Comparison of ENCODE assay signal across 15 cellular contexts in the genomic region with DNA sequence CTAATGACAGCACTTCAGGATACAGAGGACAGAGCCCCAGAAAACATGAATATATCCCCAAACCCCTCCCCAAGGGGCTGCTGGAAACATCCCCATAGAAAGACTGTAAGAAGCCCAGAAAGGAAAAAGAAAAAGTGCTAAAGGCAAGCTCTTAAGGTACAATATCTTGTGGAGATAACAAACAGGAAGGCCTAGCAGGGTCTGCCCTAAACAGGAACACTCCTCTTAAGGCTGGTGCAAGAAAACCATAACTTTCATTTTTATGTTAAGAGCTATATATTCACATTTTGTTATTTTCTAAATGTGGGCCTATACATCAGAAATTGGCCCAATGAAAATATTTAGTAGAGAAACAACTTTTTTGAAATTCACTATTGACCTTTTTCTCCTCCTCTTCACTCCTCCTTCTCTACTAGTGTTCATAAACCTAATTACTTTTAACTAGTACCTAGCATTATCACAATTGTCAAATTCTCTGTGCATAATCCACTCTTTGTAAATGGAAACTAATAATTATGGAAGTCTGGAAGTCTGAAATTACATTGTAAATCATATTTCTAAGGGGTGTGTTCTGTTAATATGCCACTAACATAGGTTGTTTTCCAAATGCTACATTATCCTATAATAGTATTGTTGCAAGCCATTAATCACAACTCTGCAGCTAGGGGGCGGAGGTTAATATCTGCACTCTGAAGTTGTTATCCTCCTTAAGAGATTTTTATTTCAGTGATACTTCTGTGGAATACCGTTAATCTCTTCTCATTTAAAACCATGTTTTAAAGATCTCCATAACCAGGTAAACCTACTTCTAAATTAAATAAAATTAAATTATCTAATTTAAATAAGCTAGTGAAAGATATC. TPM values are rescaled to one million over a fixed set of nuclear protein-coding genes. Genes with fewer than 3 reads are reported as not detected.
DNase-seq lines count a peak whose midpoint lies in the region; FAIRE-seq and TF ChIP-seq lines count a peak whose summit lies in the region.
"Had no signal": no experiment of that assay in that cellular context is flagged by ENCODE, and none has a peak within 500 bp of the region (broad histone marks: within the 10 kb centered on the region; RNA-seq: fewer than 3 reads in every experiment).

No MANE protein-coding gene starts in this region.

- no peak for TF ChIP-seq POLR2A in NB4 (IDR thresholded peaks at IDR 0.05; ENCODE audit: extremely low read depth, insufficient read length)
- TF ChIP-seq POLR2A in thyroid gland (IDR thresholded peaks at IDR 0.05), result no peak

- peaks cover 3% of the 10 kb centered on the region for H3K36me3 Mint-ChIP-seq in activated naive CD4-positive, alpha-beta T cell treated with anti-CD3 and anti-CD28 coated beads, Interleukin-2, amount 10 ng/mL, durations not matched to agents 7 days and 5 days
- no peaks in the 10 kb centered on the region for H3K36me3 Mint-ChIP-seq in astrocyte (ENCODE audit: low read depth, unreplicated experiment)
- H3K36me3 Mint-ChIP-seq: neural progenitor cell had no signal

- H3K4me1 ChIP-seq in astrocyte (ENCODE audit: insufficient read depth, low read length) (no peaks in the 10 kb centered on the region), thyroid gland (no peaks in the 10 kb centered on the region)
- H3K4me1 ChIP-seq: heart right ventricle, left ventricle myocardium inferior had no signal

- TF ChIP-seq CTCF in NB4 (IDR thresholded peaks at IDR 0.05; ENCODE audit: low read depth, low read length) (peak; percentile 10), astrocyte (IDR thresholded peaks at IDR 0.05; ENCODE audit: insufficient read depth, low read depth, low read length) (no peak), retinal pigment epithelial cell (conservative IDR thresholded peaks at IDR 0.05; ENCODE audit: low read depth, low read length) (peak; percentile 18), thyroid gland (IDR thresholded peaks at IDR 0.05) (no peak)

- no peak overlapping the region for H3K4me3 ChIP-seq in NB4 (ENCODE audit: low read depth, low read length)
- no peak overlapping the region for H3K4me3 ChIP-seq in astrocyte (ENCODE audit: insufficient read depth, low read depth, low read length)
- H3K4me3 ChIP-seq in retinal pigment epithelial cell (ENCODE audit: low read length), result no peak overlapping the region
- H3K4me3 ChIP-seq in thyroid gland (replicated peaks in 1 of 3), result no peak overlapping the region
- H3K4me3 ChIP-seq: heart right ventricle, left ventricle myocardium inferior, neural progenitor cell had no signal

- peaks cover 12% of the 10 kb centered on the region for H4K20me1 ChIP-seq in astrocyte (ENCODE audit: insufficient read depth, low read length)

- H3K27me3 ChIP-seq in astrocyte (ENCODE audit: insufficient read depth, low read length) (no peaks in the 10 kb centered on the region), thyroid gland (no peaks in the 10 kb centered on the region)
- H3K27me3 ChIP-seq: neural progenitor cell had no signal

- no peak overlapping the region for H3K9ac ChIP-seq in astrocyte (ENCODE audit: low read length)
- H3K9ac ChIP-seq: neural progenitor cell had no signal

- H3K9me3 Mint-ChIP-seq in activated naive CD4-positive, alpha-beta T cell treated with anti-CD3 and anti-CD28 coated beads, Interleukin-2, amount 10 ng/mL, durations not matched to agents 7 days and 5 days, result no peaks in the 10 kb centered on the region
- no peaks in the 10 kb centered on the region for H3K9me3 Mint-ChIP-seq in astrocyte (ENCODE audit: unreplicated experiment)

- H3K79me2 ChIP-seq in astrocyte (ENCODE audit: insufficient read depth, low read length), result peaks cover 17% of the 10 kb centered on the region

- no peak for DNase-seq in activated naive CD4-positive, alpha-beta T cell treated with anti-CD3 and anti-CD28 coated beads, Interleukin-2, amount 10 ng/mL, durations not matched to agents 7 days and 5 days
- no peak for DNase-seq in activated naive CD4-positive, alpha-beta T cell treated with anti-CD3 and anti-CD28 coated beads, Interleukin-2, amount 50 U/mL, for 16 hours
- DNase-seq in NB4 (ENCODE audit: low read depth) (no peak), astrocyte (ENCODE audit: low read depth) (no peak), retinal pigment epithelial cell (ENCODE audit: low read depth) (no peak), AG20443 (ENCODE audit: low spot score) (no peak), NCI-H2171 (lab: John Stamatoyannopoulos, UW) (no peak), thyroid gland (no peak)
- DNase-seq: C1 segment of cervical spinal cord, HCEC 1CT, heart right ventricle, left ventricle myocardium inferior, NCI-H524 treated with DMSO at 0.1 percent for 48 hours, substantia nigra had no signal

- H3K4me1 Mint-ChIP-seq in activated naive CD4-positive, alpha-beta T cell treated with anti-CD3 and anti-CD28 coated beads, Interleukin-2, amount 10 ng/mL, durations not matched to agents 7 days and 5 days, result peaks cover 21% of the 10 kb centered on the region
- H3K4me1 Mint-ChIP-seq in astrocyte (ENCODE audit: low read depth, unreplicated experiment), result no peaks in the 10 kb centered on the region
- H3K4me1 Mint-ChIP-seq: neural progenitor cell had no signal

- no peaks in the 10 kb centered on the region for H3K27me3 Mint-ChIP-seq in activated naive CD4-positive, alpha-beta T cell treated with anti-CD3 and anti-CD28 coated beads, Interleukin-2, amount 10 ng/mL, durations not matched to agents 7 days and 5 days
- no peaks in the 10 kb centered on the region for H3K27me3 Mint-ChIP-seq in astrocyte (ENCODE audit: low read depth, unreplicated experiment)

- H3K4me2 ChIP-seq in astrocyte (ENCODE audit: low read length), result no peak overlapping the region
- H3K4me2 ChIP-seq: neural progenitor cell had no signal

- H3K27ac Mint-ChIP-seq in activated naive CD4-positive, alpha-beta T cell treated with anti-CD3 and anti-CD28 coated beads, Interleukin-2, amount 10 ng/mL, durations not matched to agents 7 days and 5 days, result peak overlapping the region; percentile 82
- H3K27ac Mint-ChIP-seq in astrocyte (ENCODE audit: unreplicated experiment), result no peak overlapping the region
- H3K27ac Mint-ChIP-seq: neural progenitor cell had no signal

- intact Hi-C loops in thyroid gland (cut with DNase I), result no loop called here

- CTCF ChIA-PET in activated naive CD4-positive, alpha-beta T cell treated with anti-CD3 and anti-CD28 coated beads, Interleukin-2, amount 10 ng/mL, durations not matched to agents 7 days and 5 days (lab: Charles Lee), result no interaction called here

- H3K9me3 ChIP-seq in astrocyte (ENCODE audit: insufficient read depth, low read depth, low read length) (no peaks in the 10 kb centered on the region), thyroid gland (no peaks in the 10 kb centered on the region)
- H3K9me3 ChIP-seq: heart right ventricle, left ventricle myocardium inferior had no signal

- H3K27ac ChIP-seq in astrocyte (ENCODE audit: low read depth, low read length) (no peak overlapping the region), thyroid gland (no peak overlapping the region)
- H3K27ac ChIP-seq: heart right ventricle, left ventricle myocardium inferior, neural progenitor cell had no signal

- peak; percentile 90 for FAIRE-seq in astrocyte (lab: Jason Lieb, UNC)

- WGBS in thyroid gland, 2 donors, result 93 to 100% methylated on average over 2 of the region's 2 CpGs

- no peak overlapping the region for H2AFZ ChIP-seq in astrocyte (ENCODE audit: low read depth, low read length)
- H2AFZ ChIP-seq: neural progenitor cell had no signal

- no peak overlapping the region for H3K4me3 Mint-ChIP-seq in activated naive CD4-positive, alpha-beta T cell treated with anti-CD3 and anti-CD28 coated beads, Interleukin-2, amount 10 ng/mL, durations not matched to agents 7 days and 5 days
- no peak overlapping the region for H3K4me3 Mint-ChIP-seq in astrocyte (ENCODE audit: unreplicated experiment)
- H3K4me3 Mint-ChIP-seq: neural progenitor cell had no signal

- H3K36me3 ChIP-seq in astrocyte (ENCODE audit: insufficient read depth, low read length), result no peaks in the 10 kb centered on the region
- no peaks in the 10 kb centered on the region for H3K36me3 ChIP-seq in thyroid gland
- H3K36me3 ChIP-seq: heart right ventricle, left ventricle myocardium inferior, neural progenitor cell had no signal

RNA-seq across cellular contexts. Expression of a gene that starts 59.8 kb away (rescaled TPM):
- total RNA-seq in astrocyte (91.5 and 99.3 TPM in 2 replicates), thyroid gland (10 to 100 TPM; 33.1 to 41.6 (median 36.4) TPM)

Comparison
In these comparisons a context has a peak if more than half of its experiments do, and no peak if none do; other contexts are left out.
1. CTCF ChIP-seq: peak in NB4 (single experiment) and retinal pigment epithelial cell (single experiment); none in astrocyte (single experiment) and thyroid gland (0 of 6).